Comparison of ENCODE assay signal across 2 cellular contexts in genomic region chr18:4454548-4455112, GRCh38.
TF ChIP-seq lines count a peak whose summit lies in the region.

No MANE protein-coding gene starts in this region.

TF ChIP-seq in H1, 55 proteins besides CTCF, POLR2A, EP300 and RAD21 (continued from another document):
- no peak for TF ChIP-seq E2F6 (IDR thresholded peaks at IDR 0.05)
- no peak for TF ChIP-seq CREB1 (IDR thresholded peaks at IDR 0.05)
- TF ChIP-seq KDM1A (IDR thresholded peaks at IDR 0.05; ENCODE audit: borderline replicate concordance, low read length), result no peak
- TF ChIP-seq RNF2 (IDR thresholded peaks at IDR 0.05; ENCODE audit: borderline replicate concordance, low read depth, low read length, missing control alignments, poor library complexity, severe bottlenecking), result no peak
- no peak for TF ChIP-seq HDAC6 (IDR thresholded peaks at IDR 0.05; ENCODE audit: low read depth, low read length)
- TF ChIP-seq ASH2L (IDR thresholded peaks at IDR 0.05; ENCODE audit: low read length), result peak; percentile 16
- TF ChIP-seq SAP30 (IDR thresholded peaks at IDR 0.05; ENCODE audit: insufficient read depth, insufficient replicate concordance, low read length), result no peak
- peak; percentile 74 for TF ChIP-seq KDM4A (IDR thresholded peaks at IDR 0.05; ENCODE audit: low read depth, low read length, severe bottlenecking)
- TF ChIP-seq ZNF274 (IDR thresholded peaks at IDR 0.05; ENCODE audit: borderline replicate concordance, extremely low read depth, low read length), result no peak

TF ChIP-seq in neural cell, 6 proteins besides CTCF, POLR2A, EP300 and RAD21:
- TF ChIP-seq, protein P1, sequence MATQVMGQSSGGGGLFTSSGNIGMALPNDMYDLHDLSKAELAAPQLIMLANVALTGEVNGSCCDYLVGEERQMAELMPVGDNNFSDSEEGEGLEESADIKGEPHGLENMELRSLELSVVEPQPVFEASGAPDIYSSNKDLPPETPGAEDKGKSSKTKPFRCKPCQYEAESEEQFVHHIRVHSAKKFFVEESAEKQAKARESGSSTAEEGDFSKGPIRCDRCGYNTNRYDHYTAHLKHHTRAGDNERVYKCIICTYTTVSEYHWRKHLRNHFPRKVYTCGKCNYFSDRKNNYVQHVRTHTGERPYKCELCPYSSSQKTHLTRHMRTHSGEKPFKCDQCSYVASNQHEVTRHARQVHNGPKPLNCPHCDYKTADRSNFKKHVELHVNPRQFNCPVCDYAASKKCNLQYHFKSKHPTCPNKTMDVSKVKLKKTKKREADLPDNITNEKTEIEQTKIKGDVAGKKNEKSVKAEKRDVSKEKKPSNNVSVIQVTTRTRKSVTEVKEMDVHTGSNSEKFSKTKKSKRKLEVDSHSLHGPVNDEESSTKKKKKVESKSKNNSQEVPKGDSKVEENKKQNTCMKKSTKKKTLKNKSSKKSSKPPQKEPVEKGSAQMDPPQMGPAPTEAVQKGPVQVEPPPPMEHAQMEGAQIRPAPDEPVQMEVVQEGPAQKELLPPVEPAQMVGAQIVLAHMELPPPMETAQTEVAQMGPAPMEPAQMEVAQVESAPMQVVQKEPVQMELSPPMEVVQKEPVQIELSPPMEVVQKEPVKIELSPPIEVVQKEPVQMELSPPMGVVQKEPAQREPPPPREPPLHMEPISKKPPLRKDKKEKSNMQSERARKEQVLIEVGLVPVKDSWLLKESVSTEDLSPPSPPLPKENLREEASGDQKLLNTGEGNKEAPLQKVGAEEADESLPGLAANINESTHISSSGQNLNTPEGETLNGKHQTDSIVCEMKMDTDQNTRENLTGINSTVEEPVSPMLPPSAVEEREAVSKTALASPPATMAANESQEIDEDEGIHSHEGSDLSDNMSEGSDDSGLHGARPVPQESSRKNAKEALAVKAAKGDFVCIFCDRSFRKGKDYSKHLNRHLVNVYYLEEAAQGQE (IDR thresholded peaks at IDR 0.05; ENCODE audit: borderline replicate concordance), result no peak
- no peak for TF ChIP-seq SMC3 (conservative IDR thresholded peaks at IDR 0.05; ENCODE audit: poor library complexity)
- peak; percentile 25 for TF ChIP-seq TAF1 (IDR thresholded peaks at IDR 0.05; ENCODE audit: low read depth)
- no peak for TF ChIP-seq POLR2AphosphoS5 (IDR thresholded peaks at IDR 0.05)
- TF ChIP-seq MXI1 (conservative IDR thresholded peaks at IDR 0.05; ENCODE audit: poor library complexity, severe bottlenecking), result peak; percentile 41
